In the genomic region with DNA sequence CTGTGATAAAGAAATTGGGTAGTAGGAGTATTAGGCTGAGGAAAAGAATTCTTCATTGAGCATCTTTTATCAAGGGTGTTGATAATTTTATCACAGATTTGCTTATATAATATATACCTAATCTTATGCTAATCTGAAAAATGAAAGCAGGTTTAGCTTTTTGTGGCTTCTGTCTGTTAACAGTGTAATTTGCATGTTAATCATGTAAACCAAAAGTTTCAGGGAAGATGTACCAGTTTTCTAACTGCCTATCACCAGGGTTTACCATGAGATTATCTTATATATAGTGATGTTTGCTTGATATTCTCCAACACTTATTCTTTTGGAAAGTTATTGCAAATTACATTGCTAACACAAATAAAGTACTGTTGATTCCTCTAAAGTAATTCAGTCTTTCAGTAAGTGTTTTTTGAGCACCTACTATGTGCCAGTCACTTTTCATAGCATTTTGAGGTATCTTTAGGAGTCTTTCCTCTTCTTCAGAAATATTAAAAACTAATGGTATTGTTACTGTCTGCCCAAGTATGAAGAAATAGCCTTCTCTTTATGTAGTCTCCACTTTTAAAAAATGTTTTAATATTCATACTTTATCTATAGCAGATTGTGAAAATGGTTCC, we compare ENCODE assay signal across 37 cellular contexts.
"Had no signal": no experiment of that assay in that cellular context is flagged by ENCODE, and none has a peak within 500 bp of the region (broad histone marks: within the 10 kb centered on the region; RNA-seq: fewer than 3 reads in every experiment).

No MANE protein-coding gene starts in this region.

- H3K4me1 Mint-ChIP-seq: activated B cell treated with CpG ODN at 0.5 μM for 24 hours; brain; central memory CD8-positive, alpha-beta T cell had no signal

- H3K4me1 ChIP-seq: adrenal gland had no signal

- H3K27me3 Mint-ChIP-seq: activated B cell treated with CpG ODN at 0.5 μM for 24 hours; activated CD4-positive, alpha-beta memory T cell treated with anti-CD3 and anti-CD28 coated beads for 36 hours; activated CD4-positive, alpha-beta T cell treated with anti-CD3 and anti-CD28 coated beads for 36 hours; activated CD4-positive, alpha-beta T cell treated with anti-CD3 and anti-CD28 coated beads, Interleukin-2, amount 10 ng/mL, durations not matched to agents 24 days and 14 days; activated CD8-positive, alpha-beta memory T cell treated with anti-CD3 and anti-CD28 coated beads, Interleukin-2, amount 10 ng/mL, durations not matched to agents 7 days and 5 days; activated naive CD4-positive, alpha-beta T cell treated with anti-CD3 and anti-CD28 coated beads, Interleukin-2, amount 10 ng/mL, durations not matched to agents 7 days and 5 days; activated naive CD8-positive, alpha-beta T cell treated with anti-CD3 and anti-CD28 coated beads, Interleukin-2, amount 50 U/mL, for 24 hours; brain; central memory CD8-positive, alpha-beta T cell; dendritic cell treated with granulocyte-macrophage colony-stimulating factor and Interleukin-4, amounts not matched to agents 40 ng/mL and 50 ng/mL, for 4 days; T-cell had no signal

- FAIRE-seq: bronchial epithelial cell, frontal cortex had no signal

- H3K4me3 Mint-ChIP-seq: activated B cell treated with CpG ODN at 0.5 μM for 24 hours; activated CD4-positive, alpha-beta memory T cell treated with anti-CD3 and anti-CD28 coated beads for 36 hours; activated CD4-positive, alpha-beta T cell treated with anti-CD3 and anti-CD28 coated beads for 36 hours; activated CD4-positive, alpha-beta T cell treated with anti-CD3 and anti-CD28 coated beads, Interleukin-2, amount 10 ng/mL, durations not matched to agents 24 days and 14 days; activated CD8-positive, alpha-beta memory T cell treated with anti-CD3 and anti-CD28 coated beads, Interleukin-2, amount 10 ng/mL, durations not matched to agents 7 days and 5 days; activated CD8-positive, alpha-beta T cell treated with anti-CD3 and anti-CD28 coated beads, Interleukin-2, amount 10 ng/mL, durations not matched to agents 7 days and 5 days; activated naive CD4-positive, alpha-beta T cell treated with anti-CD3 and anti-CD28 coated beads, Interleukin-2, amount 10 ng/mL, durations not matched to agents 7 days and 5 days; activated naive CD8-positive, alpha-beta T cell treated with anti-CD3 and anti-CD28 coated beads, Interleukin-2, amount 50 U/mL, for 24 hours; activated T-helper 1 cell treated with anti-CD3 and anti-CD28 coated beads, Interleukin-12 subunit alpha, Interleukin-12 subunit beta, Interleukin-2, Interleukin-4 antibody, amounts not matched to agents 30 ng/mL and 10 ng/mL and 1 ng/mL, durations not matched to agents 14 hours and 24 hours and 36 hours; brain; central memory CD8-positive, alpha-beta T cell; dendritic cell treated with granulocyte-macrophage colony-stimulating factor and Interleukin-4, amounts not matched to agents 40 ng/mL and 50 ng/mL, for 4 days; endodermal cell; T-cell; T-helper 1 cell treated with Interleukin-12 subunit alpha and Interleukin-12 subunit beta and Interleukin-4 antibody, amounts not matched to agents 30 μg/mL and 1 μg/mL, for 36 hours; T-helper 2 cell treated with Interferon-gamma antibody and Interleukin-4, amounts not matched to agents 5 μg/mL and 100 μg/mL, for 36 hours had no signal

- H3K9me3 ChIP-seq: adrenal gland had no signal

- DNase-seq: activated B cell treated with CpG ODN at 0.5 μM for 24 hours; activated CD4-positive, alpha-beta memory T cell treated with anti-CD3 and anti-CD28 coated beads for 36 hours; activated CD4-positive, alpha-beta T cell treated with anti-CD3 and anti-CD28 coated beads for 36 hours; activated CD4-positive, alpha-beta T cell treated with anti-CD3 and anti-CD28 coated beads, Interleukin-2, amount 10 ng/mL, durations not matched to agents 24 days and 14 days; activated CD8-positive, alpha-beta memory T cell treated with anti-CD3 and anti-CD28 coated beads, Interleukin-2, amount 10 ng/mL, durations not matched to agents 7 days and 5 days; activated CD8-positive, alpha-beta memory T cell treated with anti-CD3 and anti-CD28 coated beads, Interleukin-2, amount 50 U/mL, for 4 hours; activated CD8-positive, alpha-beta T cell treated with anti-CD3 and anti-CD28 coated beads, Interleukin-2, amount 10 ng/mL, durations not matched to agents 7 days and 5 days; activated gamma-delta T cell; activated naive CD4-positive, alpha-beta T cell; activated naive CD4-positive, alpha-beta T cell treated with anti-CD3 and anti-CD28 coated beads, Interleukin-2, amount 10 ng/mL, durations not matched to agents 7 days and 5 days; activated naive CD8-positive, alpha-beta T cell treated with anti-CD3 and anti-CD28 coated beads, Interleukin-2, amount 50 U/mL, for 24 hours; activated T-cell treated with anti-CD3 and anti-CD28 coated beads, Interleukin-2, amount 50 U/mL, for 1 hour; activated T-cell treated with anti-CD3 and anti-CD28 coated beads, Interleukin-2, amount 50 U/mL, for 48 hours; adrenal gland; amygdala; aorta; dorsolateral prefrontal cortex; effector memory CD4-positive, alpha-beta T cell; endodermal cell; foreskin fibroblast; head of caudate nucleus; T-cell; T1000; WERI-Rb-1 had no signal

- ATAC-seq: activated CD4-positive, alpha-beta T cell treated with anti-CD3 and anti-CD28 coated beads for 36 hours; activated CD4-positive, CD25-positive, alpha-beta regulatory T cell treated with anti-CD3 and anti-CD28 coated beads, Interleukin-2, amount 50 U/mL, for 24 hours; activated CD8-positive, alpha-beta memory T cell treated with anti-CD3 and anti-CD28 coated beads, Interleukin-2, amount 10 ng/mL, durations not matched to agents 7 days and 5 days; activated CD8-positive, alpha-beta T cell treated with anti-CD3 and anti-CD28 coated beads, Interleukin-2, amount 10 ng/mL, durations not matched to agents 7 days and 5 days; activated naive CD4-positive, alpha-beta T cell treated with anti-CD3 and anti-CD28 coated beads, Interleukin-2, amount 50 U/mL, for 72 hours; activated naive CD8-positive, alpha-beta T cell treated with anti-CD3 and anti-CD28 coated beads, Interleukin-2, amount 50 U/mL, for 24 hours; esophagus mucosa; T-cell had no signal

- H3K27ac Mint-ChIP-seq: activated B cell treated with CpG ODN at 0.5 μM for 24 hours; activated CD4-positive, alpha-beta T cell treated with anti-CD3 and anti-CD28 coated beads for 36 hours; activated CD4-positive, alpha-beta T cell treated with anti-CD3 and anti-CD28 coated beads, Interleukin-2, amount 10 ng/mL, durations not matched to agents 24 days and 14 days; activated CD8-positive, alpha-beta memory T cell treated with anti-CD3 and anti-CD28 coated beads, Interleukin-2, amount 10 ng/mL, durations not matched to agents 7 days and 5 days; activated CD8-positive, alpha-beta T cell treated with anti-CD3 and anti-CD28 coated beads, Interleukin-2, amount 10 ng/mL, durations not matched to agents 7 days and 5 days; activated naive CD4-positive, alpha-beta T cell treated with anti-CD3 and anti-CD28 coated beads, Interleukin-2, amount 10 ng/mL, durations not matched to agents 7 days and 5 days; activated naive CD4-positive, alpha-beta T cell treated with anti-CD3 and anti-CD28 coated beads, Interleukin-2, amount 50 U/mL, for 72 hours; activated naive CD8-positive, alpha-beta T cell treated with anti-CD3 and anti-CD28 coated beads, Interleukin-2, amount 50 U/mL, for 24 hours; activated T-helper 1 cell treated with anti-CD3 and anti-CD28 coated beads, Interleukin-12 subunit alpha, Interleukin-12 subunit beta, Interleukin-2, Interleukin-4 antibody, amounts not matched to agents 30 ng/mL and 10 ng/mL and 1 ng/mL, durations not matched to agents 14 hours and 24 hours and 36 hours; activated T-helper 2 cell treated with anti-CD3 and anti-CD28 coated beads, Interferon-gamma antibody, Interleukin-2, Interleukin-4, amounts not matched to agents 10 μg/mL and 5 μg/mL and 100 μg/mL, durations not matched to agents 14 hours and 24 hours and 36 hours; brain; dendritic cell treated with granulocyte-macrophage colony-stimulating factor and Interleukin-4, amounts not matched to agents 40 ng/mL and 50 ng/mL, for 4 days; endodermal cell; T-cell; T-helper 1 cell treated with Interleukin-12 subunit alpha and Interleukin-12 subunit beta and Interleukin-4 antibody, amounts not matched to agents 30 μg/mL and 1 μg/mL, for 36 hours; T-helper 2 cell treated with Interferon-gamma antibody and Interleukin-4, amounts not matched to agents 5 μg/mL and 100 μg/mL, for 36 hours had no signal

- H3K9me3 Mint-ChIP-seq: activated B cell treated with CpG ODN at 0.5 μM for 24 hours; activated CD4-positive, alpha-beta memory T cell treated with anti-CD3 and anti-CD28 coated beads for 36 hours; activated CD4-positive, alpha-beta T cell treated with anti-CD3 and anti-CD28 coated beads, Interleukin-2, amount 10 ng/mL, durations not matched to agents 24 days and 14 days; activated naive CD4-positive, alpha-beta T cell treated with anti-CD3 and anti-CD28 coated beads, Interleukin-2, amount 10 ng/mL, durations not matched to agents 7 days and 5 days; activated naive CD4-positive, alpha-beta T cell treated with anti-CD3 and anti-CD28 coated beads, Interleukin-2, amount 50 U/mL, for 72 hours; activated naive CD8-positive, alpha-beta T cell treated with anti-CD3 and anti-CD28 coated beads, Interleukin-2, amount 50 U/mL, for 24 hours; activated T-helper 1 cell treated with anti-CD3 and anti-CD28 coated beads, Interleukin-12 subunit alpha, Interleukin-12 subunit beta, Interleukin-2, Interleukin-4 antibody, amounts not matched to agents 30 ng/mL and 10 ng/mL and 1 ng/mL, durations not matched to agents 14 hours and 24 hours and 36 hours; activated T-helper 2 cell treated with anti-CD3 and anti-CD28 coated beads, Interferon-gamma antibody, Interleukin-2, Interleukin-4, amounts not matched to agents 10 μg/mL and 5 μg/mL and 100 μg/mL, durations not matched to agents 14 hours and 24 hours and 36 hours; brain; central memory CD8-positive, alpha-beta T cell; dendritic cell treated with granulocyte-macrophage colony-stimulating factor and Interleukin-4, amounts not matched to agents 40 ng/mL and 50 ng/mL, for 4 days; endodermal cell; T-cell; T-helper 1 cell treated with Interleukin-12 subunit alpha and Interleukin-12 subunit beta and Interleukin-4 antibody, amounts not matched to agents 30 μg/mL and 1 μg/mL, for 36 hours; T-helper 2 cell treated with Interferon-gamma antibody and Interleukin-4, amounts not matched to agents 5 μg/mL and 100 μg/mL, for 36 hours had no signal

- H3K27me3 ChIP-seq: adrenal gland, dorsolateral prefrontal cortex had no signal

- H3K4me3 ChIP-seq: adrenal gland, coronary artery, dorsolateral prefrontal cortex had no signal

- H3K27ac ChIP-seq: adrenal gland, coronary artery, dorsolateral prefrontal cortex, WERI-Rb-1 had no signal
